In the genomic region with DNA sequence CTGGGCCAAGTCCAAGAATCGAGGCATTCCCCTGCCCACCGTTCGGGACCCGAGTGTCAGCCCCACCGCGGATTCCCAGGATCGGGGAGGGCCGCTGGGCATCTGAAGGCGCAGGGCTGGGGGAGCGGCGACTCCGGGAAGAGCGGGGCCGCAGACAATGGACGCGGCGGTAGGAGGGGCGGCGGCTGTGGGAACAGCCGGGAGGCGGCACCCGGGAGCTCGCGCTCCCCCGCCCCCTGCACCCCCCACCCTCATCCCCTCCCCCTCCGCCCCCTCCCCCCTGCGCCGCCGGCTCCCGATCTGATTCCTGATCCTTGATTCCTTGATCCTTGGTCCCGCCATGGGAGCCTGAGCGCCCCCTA, we compare ENCODE assay signal across 8 cellular contexts. TPM values are rescaled to one million over a fixed set of nuclear protein-coding genes. Genes with fewer than 3 reads are reported as not detected.
DNase-seq lines count a peak whose midpoint lies in the region; ATAC-seq and TF ChIP-seq lines count a peak whose summit lies in the region.

A gene (plus strand): TSS at position 281 of the 362 bp plus-strand sequence. CDS start 15,274 bp downstream, outside the sequence.

- peaks cover 0 to 6% (median 0%) of the 10 kb centered on the region in 4 donors for H3K4me1 ChIP-seq in right lobe of liver

- WGBS in right lobe of liver (ENCODE audit: insufficient coverage, low coverage, low lambda C conversion rate, missing lambda C conversion rate) = 5% methylated on average over 18 of the region's 32 CpGs

- intact Hi-C loops in dorsolateral prefrontal cortex (cut with DNase I) = no loop called here
- intact Hi-C loops in right lobe of liver (cut with DNase I) = no loop called here

- H3K36me3 ChIP-seq in right lobe of liver = no peaks in the 10 kb centered on the region

- H3K27me3 ChIP-seq in dorsolateral prefrontal cortex (peaks cover 0 to 14% (median 0%) of the 10 kb centered on the region in 45 donors), right lobe of liver (no peaks in the 10 kb centered on the region)

- DNase-seq in COLO829 (ENCODE audit: low spot score) (peak; percentile 93), KBM-7 (peak; percentile 73), UCSD-AML1 (lab: John Stamatoyannopoulos, UW; ENCODE audit: unreplicated experiment) (peak; percentile 26), dorsolateral prefrontal cortex (peak; percentile 55 to 84 (median 68)), right lobe of liver (peak in 1 of 3 donors; percentile 46), SIG-M5 treated with dmso at 0.1 percent for 504 hours (lab: John Stamatoyannopoulos, UW; ENCODE audit: unreplicated experiment) (no peak)
- peak; percentile 32 for DNase-seq in stimulated activated CD4-positive, alpha-beta T cell treated with anti-CD3 and anti-CD28 coated beads, Interleukin-4, amount 100 ng/mL, for 24 hours

- H3K4me3 ChIP-seq in dorsolateral prefrontal cortex (peak within 1 kb of the TSS; percentile 50 to 89 (median 74)), right lobe of liver (peak within 1 kb of the TSS; percentile 29 to 46 (median 29))

- H3K9me3 ChIP-seq in right lobe of liver = no peaks in the 10 kb centered on the region

- TF ChIP-seq CTCF in dorsolateral prefrontal cortex (IDR thresholded peaks at IDR 0.05 in 54 of 56, conservative IDR thresholded peaks at IDR 0.05 in 2 of 56; ENCODE audit: low read depth in 1 of 56, partially characterized antibody in 56 of 56) (peak in 30 of 56 donors; percentile 10 to 56 (median 32)), right lobe of liver (IDR thresholded peaks at IDR 0.05) (no peak)

- H3K27ac ChIP-seq in dorsolateral prefrontal cortex (peak within 1 kb of the TSS in 54 of 59 donors; percentile 2 to 90 (median 68)), right lobe of liver (no peak within 1 kb of the TSS)

- in situ Hi-C loops in KBM-7 (cut with MboI; ENCODE audit: low pct_unique_long_range_greater_than_20kb, low sequenced_read_pairs) = no loop called here

- peak; percentile 49 to 70 (median 66) for ATAC-seq in right lobe of liver
- ATAC-seq in GM18868 (IDR thresholded peaks at IDR 0.05; ENCODE audit: unreplicated experiment) = no peak

- no peak for TF ChIP-seq POLR2A in right lobe of liver (IDR thresholded peaks at IDR 0.05)

RNA-seq across cellular contexts. Expression of the gene that starts here (rescaled TPM):
- 10 to 100 TPM in 25 of 120 experiments, 1 to 10 TPM in 95; 3.5 to 15.6 (median 8.0) TPM for total RNA-seq in dorsolateral prefrontal cortex
- total RNA-seq in right lobe of liver = under 1 TPM; 0.06 to 0.22 (median 0.12) TPM

Comparison
In these comparisons a context has a peak if more than half of its experiments do, and no peak if none do; other contexts are left out.
1. Peak in ATAC-seq and H3K4me3 ChIP-seq in right lobe of liver; RNA of the gene not detected or under 1 TPM.
2. H3K27ac ChIP-seq: peak in dorsolateral prefrontal cortex (54 of 59); none in right lobe of liver (0 of 3).
3. CTCF ChIP-seq: peak in dorsolateral prefrontal cortex (30 of 56); none in right lobe of liver (0 of 4).